In genomic region chr17:45144199-45145034, GRCh38 we compare ENCODE assay signal across 8 cellular contexts. TPM values are rescaled to one million over a fixed set of nuclear protein-coding genes. Genes with fewer than 3 reads are reported as not detected.
A peak's percentile ranks its signal among the peaks of the same experiment; 100 is the strongest.
DNase-seq lines count a peak whose midpoint lies in the region; ATAC-seq and TF ChIP-seq lines count a peak whose summit lies in the region.

No MANE protein-coding gene starts in this region.

- TF ChIP-seq CTCF in chondrocyte (IDR thresholded peaks at IDR 0.05) (no peak), lung (IDR thresholded peaks at IDR 0.05; ENCODE audit: control extremely low read depth, extremely low read depth) (no peak), thoracic aorta (IDR thresholded peaks at IDR 0.05) (no peak)

- 16 to 20% methylated on average over 48 to 71 of the region's 71 CpGs for WGBS in lung, 2 donors

- peaks cover 0 to under 1% of the 10 kb centered on the region in 2 donors for H3K36me3 ChIP-seq in lung (ENCODE audit: control insufficient read depth in 2 of 2, insufficient read depth in 2 of 2, low read length in 2 of 2)
- H3K36me3 ChIP-seq in thoracic aorta, result no peaks in the 10 kb centered on the region

- H3K27me3 Mint-ChIP-seq in activated T-cell treated with anti-CD3 and anti-CD28 coated beads, Interleukin-2, amount 50 U/mL, for 24 hours, result no peaks in the 10 kb centered on the region
- no peaks in the 10 kb centered on the region for H3K27me3 Mint-ChIP-seq in chondrocyte (ENCODE audit: low read depth)

- H3K27me3 ChIP-seq in lung (ENCODE audit: control insufficient read depth, insufficient read depth) (no peaks in the 10 kb centered on the region), thoracic aorta (replicated peaks; ENCODE audit: insufficient read depth) (no peaks in the 10 kb centered on the region)

- DNase-seq in activated T-cell treated with anti-CD3 and anti-CD28 coated beads, Interleukin-2, amount 50 U/mL, for 24 hours, result peak; percentile 66
- DNase-seq in activated T-cell treated with anti-CD3 and anti-CD28 coated beads, Interleukin-2, amount 50 U/mL, for 1 hour, result no peak
- DNase-seq in chondrocyte (ENCODE audit: low spot score), result peak; percentile 87
- no peak for DNase-seq in lung (ENCODE audit: low spot score)
- DNase-seq in thoracic aorta (ENCODE audit: low spot score), result no peak
- no peak for DNase-seq in amniotic stem cell (lab: John Stamatoyannopoulos, UW)
- DNase-seq in AML-193 (lab: John Stamatoyannopoulos, UW), result no peak
- DNase-seq in HT-29 (ENCODE audit: low spot score), result no peak

- H3K4me3 ChIP-seq in lung (no peak overlapping the region), thoracic aorta (peak overlapping the region; percentile 73)

- H3K36me3 Mint-ChIP-seq in activated T-cell treated with anti-CD3 and anti-CD28 coated beads, Interleukin-2, amount 50 U/mL, for 24 hours (ENCODE audit: low read depth), result peaks cover 25% of the 10 kb centered on the region
- H3K36me3 Mint-ChIP-seq in chondrocyte (ENCODE audit: low read depth), result no peaks in the 10 kb centered on the region

- H3K9me3 ChIP-seq in lung (ENCODE audit: control insufficient read depth in 2 of 2, insufficient read depth in 1 of 2, low read length in 1 of 2) (no peaks in the 10 kb centered on the region), thoracic aorta (no peaks in the 10 kb centered on the region)

- peaks cover 0 to 5% of the 10 kb centered on the region in 2 donors for H3K4me1 ChIP-seq in lung (ENCODE audit: control insufficient read depth in 2 of 2, insufficient read depth in 2 of 2, low read length in 2 of 2)
- H3K4me1 ChIP-seq in thoracic aorta (ENCODE audit: control insufficient read depth in 1 of 2, low read depth in 2 of 2), result peaks cover 3 to 28% of the 10 kb centered on the region in 2 donors

- peak overlapping the region; percentile 51 for H3K4me3 Mint-ChIP-seq in activated T-cell treated with anti-CD3 and anti-CD28 coated beads, Interleukin-2, amount 50 U/mL, for 24 hours
- no peak overlapping the region for H3K4me3 Mint-ChIP-seq in chondrocyte (ENCODE audit: unreplicated experiment)

- peak overlapping the region; percentile 82 to 88 for H3K27ac ChIP-seq in lung (ENCODE audit: low read depth in 1 of 2, low read length in 1 of 2)
- peak overlapping the region; percentile 93 to 95 for H3K27ac ChIP-seq in thoracic aorta

- H3K27ac Mint-ChIP-seq in activated T-cell treated with anti-CD3 and anti-CD28 coated beads, Interleukin-2, amount 50 U/mL, for 24 hours, result peak overlapping the region; percentile 81
- no peak overlapping the region for H3K27ac Mint-ChIP-seq in chondrocyte (ENCODE audit: unreplicated experiment)

- peaks cover 40% of the 10 kb centered on the region for H3K4me1 Mint-ChIP-seq in activated T-cell treated with anti-CD3 and anti-CD28 coated beads, Interleukin-2, amount 50 U/mL, for 24 hours (ENCODE audit: low read depth)
- peaks cover 15% of the 10 kb centered on the region for H3K4me1 Mint-ChIP-seq in chondrocyte (ENCODE audit: low read depth)

- H3K9me3 Mint-ChIP-seq in activated T-cell treated with anti-CD3 and anti-CD28 coated beads, Interleukin-2, amount 50 U/mL, for 24 hours, result no peaks in the 10 kb centered on the region
- no peaks in the 10 kb centered on the region for H3K9me3 Mint-ChIP-seq in chondrocyte (ENCODE audit: low read depth)

- no peak for ATAC-seq in lung (ENCODE audit: insufficient read depth, low FRiP score)
- no peak for ATAC-seq in thoracic aorta (ENCODE audit: insufficient number of reproducible peaks, low FRiP score, low read depth)

RNA-seq across cellular contexts. Expression of gene HEXIM1, which starts 3.9 kb away (rescaled TPM):
- total RNA-seq in chondrocyte, result 35.9 to 41.0 TPM (median 36.4 TPM) in 3 replicates
- 10 to 100 TPM; 25.3 to 34.4 TPM for total RNA-seq in lung
- polyA plus RNA-seq in lung, result 10 to 100 TPM; 14.5 to 18.7 TPM
- total RNA-seq in thoracic aorta, result 10 to 100 TPM; 34.9 to 89.1 TPM
- 9.4 and 9.6 TPM in 2 replicates for total RNA-seq in HT-29 (2014; rRNA removed; shearing (Covaris generic))

RNA-seq across cellular contexts. Expression of gene ACBD4, which starts 8.9 kb away (rescaled TPM):
- total RNA-seq in chondrocyte (4.7 to 6.8 TPM (median 5.6 TPM) in 3 replicates), lung (10 to 100 TPM; 12.6 to 12.7 TPM), thoracic aorta (10 to 100 TPM; 21.5 to 27.9 TPM)
- polyA plus RNA-seq in lung, result 10 to 100 TPM in 1 of 2 donors, 1 to 10 TPM in 1; 7.8 to 15.7 TPM
- 12.0 and 12.3 TPM in 2 replicates for total RNA-seq in HT-29 (2014; rRNA removed; shearing (Covaris generic))

RNA-seq across cellular contexts. Expression of gene PLCD3, which starts 12.1 kb away (rescaled TPM):
- total RNA-seq in chondrocyte, result 123 to 135 TPM (median 128 TPM) in 3 replicates
- 10 to 100 TPM in 1 of 2 donors, 1 to 10 TPM in 1; 3.6 to 43.3 TPM for total RNA-seq in lung
- polyA plus RNA-seq in lung, result 10 to 100 TPM; 13.6 to 24.2 TPM
- total RNA-seq in thoracic aorta, result 100 to 1,000 TPM in 1 of 2 donors, 10 to 100 TPM in 1; 79.3 to 116 TPM
- total RNA-seq in HT-29 (2014; rRNA removed; shearing (Covaris generic)), result 130 and 142 TPM in 2 replicates

RNA-seq across cellular contexts. Expression of gene HEXIM2, which starts 17.3 kb away (rescaled TPM):
- total RNA-seq in chondrocyte (3.7 to 7.9 TPM (median 6.4 TPM) in 3 replicates), lung (10 to 100 TPM in 1 of 2 donors, 1 to 10 TPM in 1; 7.6 to 10.6 TPM), thoracic aorta (1 to 10 TPM in 1 of 2 donors, not detected in 1; 1.5 TPM)
- 1 to 10 TPM; 4.3 to 6.5 TPM for polyA plus RNA-seq in lung
- total RNA-seq in HT-29 (2014; rRNA removed; shearing (Covaris generic)), result 9.0 and 9.5 TPM in 2 replicates

Comparison
In these comparisons a context has a peak if more than half of its experiments do, and no peak if none do; other contexts are left out.
1. DNase-seq: peak in activated T-cell treated with anti-CD3 and anti-CD28 coated beads, Interleukin-2, amount 50 U/mL, for 24 hours (single experiment) and chondrocyte (single experiment); none in activated T-cell treated with anti-CD3 and anti-CD28 coated beads, Interleukin-2, amount 50 U/mL, for 1 hour (single experiment), lung (single experiment), thoracic aorta (single experiment), amniotic stem cell (single experiment), AML-193 (0 of 2) and HT-29 (single experiment).